ENCODE assay signal across 22 cellular contexts in the genomic region with DNA sequence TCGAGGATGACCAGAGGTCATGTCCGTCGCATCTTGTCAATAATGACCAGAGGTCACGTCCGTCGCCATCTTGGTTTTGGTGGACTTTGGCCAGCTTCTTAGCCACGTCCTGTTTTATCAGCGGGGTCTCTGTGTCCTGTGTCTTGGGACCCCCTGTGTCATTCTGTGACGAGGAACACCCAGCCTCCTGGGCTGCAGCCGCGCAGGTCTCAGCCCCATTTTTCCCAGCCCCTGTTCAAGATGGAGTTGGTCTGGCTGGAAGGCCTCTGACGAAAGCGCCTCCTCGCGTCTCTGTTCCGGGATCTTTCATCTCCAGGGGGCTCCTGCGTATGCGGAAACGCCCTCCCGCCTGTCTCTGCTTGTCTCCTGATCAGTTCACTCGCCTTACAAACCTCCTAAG.
"Had no signal": no experiment of that assay in that cellular context is flagged by ENCODE, and none has a peak within 500 bp of the region (broad histone marks: within the 10 kb centered on the region; RNA-seq: fewer than 3 reads in every experiment).

No MANE protein-coding gene starts in this region.

- DNase-seq: activated CD4-positive, alpha-beta memory T cell treated with anti-CD3 and anti-CD28 coated beads for 36 hours; activated CD4-positive, alpha-beta T cell treated with anti-CD3 and anti-CD28 coated beads for 48 hours; activated naive CD4-positive, alpha-beta T cell treated with anti-CD3 and anti-CD28 coated beads, Interleukin-2, amount 10 ng/mL, durations not matched to agents 7 days and 5 days; activated naive CD8-positive, alpha-beta T cell treated with anti-CD3 and anti-CD28 coated beads, Interleukin-2, amount 50 U/mL, for 24 hours; activated T-cell treated with anti-CD3 and anti-CD28 coated beads, Interleukin-2, amount 50 U/mL, for 4 hours; effector CD4-positive, alpha-beta T cell; foreskin fibroblast; heart right ventricle; mesendoderm; naive B cell; occipital lobe; retina; stimulated activated naive CD8-positive, alpha-beta T cell treated with anti-CD3 and anti-CD28 coated beads, Interleukin-15, amount 100 ng/mL, for 72 hours; upper lobe of left lung had no signal

- H3K4me3 Mint-ChIP-seq: activated CD4-positive, alpha-beta memory T cell treated with anti-CD3 and anti-CD28 coated beads for 36 hours; activated naive CD4-positive, alpha-beta T cell treated with anti-CD3 and anti-CD28 coated beads, Interleukin-2, amount 10 ng/mL, durations not matched to agents 7 days and 5 days; activated naive CD8-positive, alpha-beta T cell treated with anti-CD3 and anti-CD28 coated beads, Interleukin-2, amount 50 U/mL, for 24 hours; activated T-cell treated with anti-CD3 and anti-CD28 coated beads, Interleukin-2, amount 50 U/mL, for 4 hours; brain; dendritic cell treated with granulocyte-macrophage colony-stimulating factor and Interleukin-4, amounts not matched to agents 40 ng/mL and 50 ng/mL, for 4 days; stimulated activated effector memory CD8-positive, alpha-beta T cell treated with anti-CD3 and anti-CD28 coated beads, Interleukin-12 subunit alpha, Interleukin-12 subunit beta, amount 100 ng/mL, for 72 hours; stimulated activated naive CD8-positive, alpha-beta T cell treated with anti-CD3 and anti-CD28 coated beads, Interleukin-15, amount 100 ng/mL, for 72 hours had no signal

- H3K27ac ChIP-seq: heart right ventricle, lower lobe of right lung, upper lobe of left lung had no signal

- FAIRE-seq: endometrium, keratinocyte had no signal

- H3K36me3 ChIP-seq: heart right ventricle, lower lobe of right lung, upper lobe of left lung had no signal

- ATAC-seq: activated naive CD8-positive, alpha-beta T cell treated with anti-CD3 and anti-CD28 coated beads, Interleukin-2, amount 50 U/mL, for 24 hours; activated T-cell treated with anti-CD3 and anti-CD28 coated beads, Interleukin-2, amount 50 U/mL, for 4 hours; heart right ventricle; lower lobe of right lung; SK-N-SH treated with all-trans-retinoic acid at 6 μM for 48 hours; stimulated activated effector memory CD8-positive, alpha-beta T cell treated with anti-CD3 and anti-CD28 coated beads, Interleukin-12 subunit alpha, Interleukin-12 subunit beta, amount 100 ng/mL, for 72 hours; stimulated activated naive CD8-positive, alpha-beta T cell treated with anti-CD3 and anti-CD28 coated beads, Interleukin-15, amount 100 ng/mL, for 72 hours had no signal

- H3K4me1 ChIP-seq: heart right ventricle, lower lobe of right lung, upper lobe of left lung had no signal

- H3K36me3 Mint-ChIP-seq: activated CD4-positive, alpha-beta memory T cell treated with anti-CD3 and anti-CD28 coated beads for 36 hours; activated naive CD4-positive, alpha-beta T cell treated with anti-CD3 and anti-CD28 coated beads, Interleukin-2, amount 10 ng/mL, durations not matched to agents 7 days and 5 days; brain; naive B cell; stimulated activated effector memory CD8-positive, alpha-beta T cell treated with anti-CD3 and anti-CD28 coated beads, Interleukin-12 subunit alpha, Interleukin-12 subunit beta, amount 100 ng/mL, for 72 hours had no signal

- H3K9me3 Mint-ChIP-seq: activated CD4-positive, alpha-beta memory T cell treated with anti-CD3 and anti-CD28 coated beads for 36 hours; activated naive CD4-positive, alpha-beta T cell treated with anti-CD3 and anti-CD28 coated beads, Interleukin-2, amount 10 ng/mL, durations not matched to agents 7 days and 5 days; activated naive CD8-positive, alpha-beta T cell treated with anti-CD3 and anti-CD28 coated beads, Interleukin-2, amount 50 U/mL, for 24 hours; activated T-cell treated with anti-CD3 and anti-CD28 coated beads, Interleukin-2, amount 50 U/mL, for 4 hours; activated T-helper 2 cell treated with anti-CD3 and anti-CD28 coated beads, Interferon-gamma antibody, Interleukin-2, Interleukin-4, amounts not matched to agents 10 μg/mL and 5 μg/mL and 100 μg/mL, durations not matched to agents 14 hours and 24 hours and 36 hours; dendritic cell treated with granulocyte-macrophage colony-stimulating factor and Interleukin-4, amounts not matched to agents 40 ng/mL and 50 ng/mL, for 4 days; stimulated activated effector memory CD8-positive, alpha-beta T cell treated with anti-CD3 and anti-CD28 coated beads, Interleukin-12 subunit alpha, Interleukin-12 subunit beta, amount 100 ng/mL, for 72 hours; stimulated activated naive CD8-positive, alpha-beta T cell treated with anti-CD3 and anti-CD28 coated beads, Interleukin-15, amount 100 ng/mL, for 72 hours had no signal

- H3K27me3 ChIP-seq: upper lobe of left lung had no signal

- H3K9me3 ChIP-seq: lower lobe of right lung had no signal

- H3K4me1 Mint-ChIP-seq: activated naive CD4-positive, alpha-beta T cell treated with anti-CD3 and anti-CD28 coated beads, Interleukin-2, amount 10 ng/mL, durations not matched to agents 7 days and 5 days; activated naive CD8-positive, alpha-beta T cell treated with anti-CD3 and anti-CD28 coated beads, Interleukin-2, amount 50 U/mL, for 24 hours; stimulated activated effector memory CD8-positive, alpha-beta T cell treated with anti-CD3 and anti-CD28 coated beads, Interleukin-12 subunit alpha, Interleukin-12 subunit beta, amount 100 ng/mL, for 72 hours; stimulated activated naive CD8-positive, alpha-beta T cell treated with anti-CD3 and anti-CD28 coated beads, Interleukin-15, amount 100 ng/mL, for 72 hours had no signal

- H3K27ac Mint-ChIP-seq: activated CD4-positive, alpha-beta memory T cell treated with anti-CD3 and anti-CD28 coated beads for 36 hours; activated naive CD4-positive, alpha-beta T cell treated with anti-CD3 and anti-CD28 coated beads, Interleukin-2, amount 10 ng/mL, durations not matched to agents 7 days and 5 days; activated naive CD8-positive, alpha-beta T cell treated with anti-CD3 and anti-CD28 coated beads, Interleukin-2, amount 50 U/mL, for 24 hours; activated T-helper 2 cell treated with anti-CD3 and anti-CD28 coated beads, Interferon-gamma antibody, Interleukin-2, Interleukin-4, amounts not matched to agents 10 μg/mL and 5 μg/mL and 100 μg/mL, durations not matched to agents 14 hours and 24 hours and 36 hours; dendritic cell treated with granulocyte-macrophage colony-stimulating factor and Interleukin-4, amounts not matched to agents 40 ng/mL and 50 ng/mL, for 4 days; stimulated activated effector memory CD8-positive, alpha-beta T cell treated with anti-CD3 and anti-CD28 coated beads, Interleukin-12 subunit alpha, Interleukin-12 subunit beta, amount 100 ng/mL, for 72 hours; stimulated activated naive CD8-positive, alpha-beta T cell treated with anti-CD3 and anti-CD28 coated beads, Interleukin-15, amount 100 ng/mL, for 72 hours had no signal

- H3K27me3 Mint-ChIP-seq: activated CD4-positive, alpha-beta memory T cell treated with anti-CD3 and anti-CD28 coated beads for 36 hours had no signal

- H3K4me3 ChIP-seq: heart right ventricle, lower lobe of right lung, upper lobe of left lung had no signal
